11 cellular contexts compared by ENCODE assay signal in genomic region chr3:195630086-195630917, GRCh38. TPM values are rescaled to one million over a fixed set of nuclear protein-coding genes. Genes with fewer than 3 reads are reported as not detected.
DNase-seq lines count a peak whose midpoint lies in the region; ATAC-seq, FAIRE-seq and TF ChIP-seq lines count a peak whose summit lies in the region.
"Not testable (repeated sequence)": the region's sequence is repeated elsewhere in the genome, so short reads cannot be mapped to it uniquely, and the experiment has no call there.
"Had no signal": no experiment of that assay in that cellular context is flagged by ENCODE, and none has a peak within 500 bp of the region (broad histone marks: within the 10 kb centered on the region; RNA-seq: fewer than 3 reads in every experiment).

No MANE protein-coding gene starts in this region.

- not testable (repeated sequence) for H3K9me3 Mint-ChIP-seq in activated T-helper 2 cell treated with anti-CD3 and anti-CD28 coated beads, Interferon-gamma antibody, Interleukin-2, Interleukin-4, amounts not matched to agents 10 μg/mL and 5 μg/mL and 100 μg/mL, durations not matched to agents 14 hours and 24 hours and 36 hours; stimulated activated effector memory CD8-positive, alpha-beta T cell treated with anti-CD3 and anti-CD28 coated beads, Interleukin-12 subunit alpha, Interleukin-12 subunit beta, amount 100 ng/mL, for 72 hours

- H3K27me3 Mint-ChIP-seq in activated T-helper 2 cell treated with anti-CD3 and anti-CD28 coated beads, Interferon-gamma antibody, Interleukin-2, Interleukin-4, amounts not matched to agents 10 μg/mL and 5 μg/mL and 100 μg/mL, durations not matched to agents 14 hours and 24 hours and 36 hours (ENCODE audit: low read depth) = not testable (repeated sequence)

- DNase-seq in SK-N-DZ (ENCODE audit: low spot score) (peak; percentile 31), kidney (peak; percentile 59)
- peak; percentile 10 for DNase-seq in activated T-helper 2 cell treated with anti-CD3 and anti-CD28 coated beads, Interferon-gamma antibody, Interleukin-2, Interleukin-4, amounts not matched to agents 10 μg/mL and 5 μg/mL and 100 μg/mL, durations not matched to agents 14 hours and 24 hours and 36 hours (ENCODE audit: low spot score)
- DNase-seq in stimulated activated effector memory CD8-positive, alpha-beta T cell treated with anti-CD3 and anti-CD28 coated beads, Interleukin-12 subunit alpha, Interleukin-12 subunit beta, amount 100 ng/mL, for 72 hours (ENCODE audit: low spot score in 2 of 2) = peak in 1 of 2 donors; percentile 55

- H3K36me3 ChIP-seq in kidney (ENCODE audit: control insufficient read depth in 1 of 2, insufficient read depth in 2 of 2, low read length in 2 of 2) = not testable (repeated sequence)

- H3K36me3 Mint-ChIP-seq in activated T-helper 2 cell treated with anti-CD3 and anti-CD28 coated beads, Interferon-gamma antibody, Interleukin-2, Interleukin-4, amounts not matched to agents 10 μg/mL and 5 μg/mL and 100 μg/mL, durations not matched to agents 14 hours and 24 hours and 36 hours (ENCODE audit: low read depth) = not testable (repeated sequence)
- peaks cover 28% of the 10 kb centered on the region for H3K36me3 Mint-ChIP-seq in stimulated activated effector memory CD8-positive, alpha-beta T cell treated with anti-CD3 and anti-CD28 coated beads, Interleukin-12 subunit alpha, Interleukin-12 subunit beta, amount 100 ng/mL, for 72 hours

- not testable (repeated sequence) for TF ChIP-seq CTCF in kidney (IDR thresholded peaks at IDR 0.05; ENCODE audit: borderline replicate concordance, extremely low read depth, insufficient read depth)

- H3K4me1 Mint-ChIP-seq in activated T-helper 2 cell treated with anti-CD3 and anti-CD28 coated beads, Interferon-gamma antibody, Interleukin-2, Interleukin-4, amounts not matched to agents 10 μg/mL and 5 μg/mL and 100 μg/mL, durations not matched to agents 14 hours and 24 hours and 36 hours (ENCODE audit: low read depth) = peaks cover 27% of the 10 kb centered on the region
- peaks cover 43% of the 10 kb centered on the region for H3K4me1 Mint-ChIP-seq in stimulated activated effector memory CD8-positive, alpha-beta T cell treated with anti-CD3 and anti-CD28 coated beads, Interleukin-12 subunit alpha, Interleukin-12 subunit beta, amount 100 ng/mL, for 72 hours

- H3K27ac ChIP-seq in kidney (ENCODE audit: low read depth in 2 of 2, low read length in 2 of 2) = not testable (repeated sequence)

- intact Hi-C loops in activated T-helper 2 cell treated with anti-CD3 and anti-CD28 coated beads, Interferon-gamma antibody, Interleukin-2, Interleukin-4, amounts not matched to agents 10 μg/mL and 5 μg/mL and 100 μg/mL, durations not matched to agents 14 hours and 24 hours and 36 hours (cut with micrococcal nuclease); kidney (cut with DNase I): not testable (repeated sequence)

- H3K4me3 ChIP-seq in kidney (ENCODE audit: low read length in 2 of 2) = not testable (repeated sequence)

- FAIRE-seq in kidney (lab: Jason Lieb, UNC) = not testable (repeated sequence)

- peak overlapping the region; percentile 86 for H3K27ac Mint-ChIP-seq in activated T-helper 2 cell treated with anti-CD3 and anti-CD28 coated beads, Interferon-gamma antibody, Interleukin-2, Interleukin-4, amounts not matched to agents 10 μg/mL and 5 μg/mL and 100 μg/mL, durations not matched to agents 14 hours and 24 hours and 36 hours
- H3K27ac Mint-ChIP-seq in stimulated activated effector memory CD8-positive, alpha-beta T cell treated with anti-CD3 and anti-CD28 coated beads, Interleukin-12 subunit alpha, Interleukin-12 subunit beta, amount 100 ng/mL, for 72 hours = peak overlapping the region; percentile 69

- not testable (repeated sequence) for H3K9me3 ChIP-seq in kidney (ENCODE audit: control insufficient read depth in 1 of 2, low read length in 2 of 2)

- peak overlapping the region; percentile 63 for H3K4me3 Mint-ChIP-seq in activated T-helper 2 cell treated with anti-CD3 and anti-CD28 coated beads, Interferon-gamma antibody, Interleukin-2, Interleukin-4, amounts not matched to agents 10 μg/mL and 5 μg/mL and 100 μg/mL, durations not matched to agents 14 hours and 24 hours and 36 hours (ENCODE audit: low read depth)
- H3K4me3 Mint-ChIP-seq in stimulated activated effector memory CD8-positive, alpha-beta T cell treated with anti-CD3 and anti-CD28 coated beads, Interleukin-12 subunit alpha, Interleukin-12 subunit beta, amount 100 ng/mL, for 72 hours = peak overlapping the region; percentile 68

- not testable (repeated sequence) for H3K9ac ChIP-seq in kidney (ENCODE audit: low read length in 2 of 2)

- H3K4me1 ChIP-seq in kidney (ENCODE audit: control insufficient read depth in 1 of 2, insufficient read depth in 1 of 2, low read depth in 1 of 2, low read length in 2 of 2) = not testable (repeated sequence)

- ATAC-seq in GM18502 (IDR thresholded peaks at IDR 0.05; ENCODE audit: poor library complexity, unreplicated experiment) = peak; percentile 35
- ATAC-seq in GM19395 (IDR thresholded peaks at IDR 0.05; ENCODE audit: unreplicated experiment) = peak; percentile 52
- peak; percentile 53 for ATAC-seq in HG02763 (IDR thresholded peaks at IDR 0.05; ENCODE audit: unreplicated experiment)
- ATAC-seq in HG03159 (IDR thresholded peaks at IDR 0.05; ENCODE audit: unreplicated experiment) = peak; percentile 38
- ATAC-seq in stimulated activated effector memory CD8-positive, alpha-beta T cell treated with anti-CD3 and anti-CD28 coated beads, Interleukin-12 subunit alpha, Interleukin-12 subunit beta, amount 100 ng/mL, for 72 hours = peak; percentile 5

RNA-seq across cellular contexts. Expression of gene APOD, which starts 46.6 kb away (rescaled TPM):
- polyA plus RNA-seq in SK-N-DZ (2014; cell fraction: cytosol; rRNA removed) = not detected in 2 replicates
- polyA plus RNA-seq in SK-N-DZ (2014; cell fraction: nucleus; rRNA removed) = not detected in 2 replicates
- total RNA-seq in activated T-helper 2 cell treated with anti-CD3 and anti-CD28 coated beads, Interferon-gamma antibody, Interleukin-2, Interleukin-4, amounts not matched to agents 10 μg/mL and 5 μg/mL and 100 μg/mL, durations not matched to agents 14 hours and 24 hours and 36 hours = 0.87 and 1.3 TPM in 2 replicates
- total RNA-seq in kidney = 24.4 TPM
- polyA plus RNA-seq in kidney (ENCODE audit: insufficient read depth, low read depth, low replicate concordance) = 12.9 TPM
- total RNA-seq: A673, Daoy had no signal
- polyA plus RNA-seq: CD14-positive monocyte had no signal

Comparison
In these comparisons a context has a peak if more than half of its experiments do, and no peak if none do; other contexts are left out.
1. RNA of gene APOD, which starts 46.6 kb away (total RNA-seq): 24.4 TPM in kidney (single experiment); 0.87 to 1.3 TPM in activated T-helper 2 cell treated with anti-CD3 and anti-CD28 coated beads, Interferon-gamma antibody, Interleukin-2, Interleukin-4, amounts not matched to agents 10 μg/mL and 5 μg/mL and 100 μg/mL, durations not matched to agents 14 hours and 24 hours and 36 hours; every median in the first group is over 10 times any median in the second.
2. Peak in every context shown above with its lines, with median percentiles within 50 percentile points of each other: ATAC-seq.